Comparison of ENCODE assay signal across 1 cellular context in the genomic region with DNA sequence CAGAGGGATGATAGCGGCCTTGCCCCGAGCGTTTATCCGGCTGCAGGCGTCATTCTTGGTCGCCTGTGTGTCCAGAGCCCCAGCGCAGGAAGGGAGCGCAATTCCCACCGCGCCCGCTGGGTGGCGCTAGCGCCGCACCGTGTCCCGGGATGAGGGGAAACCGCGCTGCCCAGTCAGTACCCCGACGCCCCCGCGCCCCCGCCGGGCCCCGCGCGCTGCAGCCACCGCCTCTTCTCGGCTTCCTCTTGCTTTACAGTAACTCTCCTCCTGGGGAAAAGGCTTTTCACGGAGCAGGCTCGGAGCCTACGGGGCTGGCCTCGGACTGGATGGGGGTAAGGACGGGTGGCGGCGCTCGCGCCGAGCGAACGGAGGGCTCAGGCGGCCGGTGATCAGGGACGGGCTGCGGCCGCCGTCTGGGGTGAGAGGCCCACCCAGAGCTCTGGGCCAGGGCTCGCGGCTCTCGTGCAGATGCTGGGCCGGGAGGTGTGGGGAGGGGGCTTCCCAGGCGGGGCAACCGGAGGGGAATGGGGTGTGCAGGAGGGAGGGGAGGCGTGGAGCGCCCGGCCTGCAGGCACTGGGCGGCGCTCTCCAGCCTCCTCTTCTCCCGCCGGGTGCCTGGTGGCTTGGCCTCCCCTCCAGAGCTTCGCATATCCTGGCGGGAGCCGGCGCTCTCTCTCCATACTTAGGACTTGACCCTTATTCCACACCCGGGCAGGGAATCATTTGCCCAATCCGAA.
TF ChIP-seq lines count a peak whose summit lies in the region.

No MANE protein-coding gene starts in this region.

TF ChIP-seq in GM12878, 131 proteins besides CTCF, POLR2A, EP300 and RAD21 (continued from another document and continues in another):
- TF ChIP-seq, protein P1, sequence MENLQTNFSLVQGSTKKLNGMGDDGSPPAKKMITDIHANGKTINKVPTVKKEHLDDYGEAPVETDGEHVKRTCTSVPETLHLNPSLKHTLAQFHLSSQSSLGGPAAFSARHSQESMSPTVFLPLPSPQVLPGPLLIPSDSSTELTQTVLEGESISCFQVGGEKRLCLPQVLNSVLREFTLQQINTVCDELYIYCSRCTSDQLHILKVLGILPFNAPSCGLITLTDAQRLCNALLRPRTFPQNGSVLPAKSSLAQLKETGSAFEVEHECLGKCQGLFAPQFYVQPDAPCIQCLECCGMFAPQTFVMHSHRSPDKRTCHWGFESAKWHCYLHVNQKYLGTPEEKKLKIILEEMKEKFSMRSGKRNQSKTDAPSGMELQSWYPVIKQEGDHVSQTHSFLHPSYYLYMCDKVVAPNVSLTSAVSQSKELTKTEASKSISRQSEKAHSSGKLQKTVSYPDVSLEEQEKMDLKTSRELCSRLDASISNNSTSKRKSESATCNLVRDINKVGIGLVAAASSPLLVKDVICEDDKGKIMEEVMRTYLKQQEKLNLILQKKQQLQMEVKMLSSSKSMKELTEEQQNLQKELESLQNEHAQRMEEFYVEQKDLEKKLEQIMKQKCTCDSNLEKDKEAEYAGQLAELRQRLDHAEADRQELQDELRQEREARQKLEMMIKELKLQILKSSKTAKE (IDR thresholded peaks at IDR 0.05; ENCODE audit: low read depth, poor library complexity, severe bottlenecking) = no peak
- TF ChIP-seq, protein P2, sequence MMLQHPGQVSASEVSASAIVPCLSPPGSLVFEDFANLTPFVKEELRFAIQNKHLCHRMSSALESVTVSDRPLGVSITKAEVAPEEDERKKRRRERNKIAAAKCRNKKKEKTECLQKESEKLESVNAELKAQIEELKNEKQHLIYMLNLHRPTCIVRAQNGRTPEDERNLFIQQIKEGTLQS (IDR thresholded peaks at IDR 0.05; ENCODE audit: borderline replicate concordance, extremely low read depth, low read depth, low read length) = no peak
- TF ChIP-seq CHD4 (IDR thresholded peaks at IDR 0.05) (no peak), HDAC6 (IDR thresholded peaks at IDR 0.05; ENCODE audit: unreplicated experiment) (no peak), RCOR1 (conservative IDR thresholded peaks at IDR 0.05; ENCODE audit: low read depth, low read length) (no peak), EED (IDR thresholded peaks at IDR 0.05; ENCODE audit: low read depth) (no peak), EZH2 (IDR thresholded peaks at IDR 0.05; ENCODE audit: borderline replicate concordance, control insufficient read depth, low read depth, low read length) (no peak), TBL1XR1 (IDR thresholded peaks at IDR 0.05; ENCODE audit: low read depth, low read length) (0 out of 2 replicates have a peak, but pooled peaks have one; percentile 10), SIX5 (IDR thresholded peaks at IDR 0.05; ENCODE audit: low read depth, low read length, severe bottlenecking) (no peak), RB1 (IDR thresholded peaks at IDR 0.05; ENCODE audit: borderline replicate concordance) (no peak), CREM (IDR thresholded peaks at IDR 0.05; ENCODE audit: low read depth) (peak; percentile 41; the same call in 1 of the 2 replicates), NFIC (IDR thresholded peaks at IDR 0.05; ENCODE audit: low read depth, low read length) (no peak), TCF7 (IDR thresholded peaks at IDR 0.05; ENCODE audit: borderline replicate concordance) (no peak), SMARCA5 (IDR thresholded peaks at IDR 0.05) (peak; percentile 64), MTA3 (IDR thresholded peaks at IDR 0.05; ENCODE audit: borderline replicate concordance, low read length) (no peak), NBN (IDR thresholded peaks at IDR 0.05) (no peak), ZSCAN29 (IDR thresholded peaks at IDR 0.05) (no peak), ETV6 (conservative IDR thresholded peaks at IDR 0.05 in 1 of 2, IDR thresholded peaks at IDR 0.05 in 1 of 2; ENCODE audit: borderline replicate concordance in 1 of 2, low read depth in 1 of 2) (0 out of 4 replicates have a peak, but pooled peaks of 1 of the 2 experiments have one; percentile 31), IRF4 (IDR thresholded peaks at IDR 0.05; ENCODE audit: low read depth, low read length) (no peak), SREBF1 (IDR thresholded peaks at IDR 0.05; ENCODE audit: low read length) (no peak), RELA (IDR thresholded peaks at IDR 0.05; ENCODE audit: borderline replicate concordance, partially characterized antibody) (no peak), MEF2B (IDR thresholded peaks at IDR 0.05; ENCODE audit: partially characterized antibody, poor library complexity, severe bottlenecking) (peak; percentile 45), RFX5 (IDR thresholded peaks at IDR 0.05; ENCODE audit: low read depth, low read length) (no peak), RAD51 (IDR thresholded peaks at IDR 0.05) (no peak), POLR2AphosphoS2 (IDR thresholded peaks at IDR 0.05; ENCODE audit: low read depth, low read length) (no peak), YBX1 (IDR thresholded peaks at IDR 0.05) (no peak), ZNF622 (IDR thresholded peaks at IDR 0.05) (no peak), SP1 (IDR thresholded peaks at IDR 0.05; ENCODE audit: low read depth, low read length) (no peak), MYC (IDR thresholded peaks at IDR 0.05; ENCODE audit: insufficient read depth, insufficient read length, insufficient replicate concordance, low read length, severe bottlenecking) (no peak), SIN3A (IDR thresholded peaks at IDR 0.05; ENCODE audit: low read depth, low read length) (no peak), ZNF274 (IDR thresholded peaks at IDR 0.05; ENCODE audit: insufficient read depth, insufficient read length) (no peak), ATF7 (IDR thresholded peaks at IDR 0.05; ENCODE audit: low read depth) (no peak), TCF12 (IDR thresholded peaks at IDR 0.05; ENCODE audit: low read depth, low read length) (no peak), POLR2AphosphoS5 (IDR thresholded peaks at IDR 0.05; ENCODE audit: low read length) (no peak), YY1 (IDR thresholded peaks at IDR 0.05; ENCODE audit: low read depth, low read length) (peak; percentile 51), KAT2A (conservative IDR thresholded peaks at IDR 0.05; ENCODE audit: control insufficient read depth, low read depth, low read length) (no peak), IKZF1 (conservative IDR thresholded peaks at IDR 0.05) (peak; percentile 13; the same call in 1 of the 2 replicates), CBX5 (IDR thresholded peaks at IDR 0.05; ENCODE audit: low read depth) (peak; percentile 71; the same call in 1 of the 2 replicates)
- TF ChIP-seq, protein P3, sequence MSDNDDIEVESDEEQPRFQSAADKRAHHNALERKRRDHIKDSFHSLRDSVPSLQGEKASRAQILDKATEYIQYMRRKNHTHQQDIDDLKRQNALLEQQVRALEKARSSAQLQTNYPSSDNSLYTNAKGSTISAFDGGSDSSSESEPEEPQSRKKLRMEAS (IDR thresholded peaks at IDR 0.05; ENCODE audit: low read depth, low read length) = no peak
- TF ChIP-seq, protein P4, sequence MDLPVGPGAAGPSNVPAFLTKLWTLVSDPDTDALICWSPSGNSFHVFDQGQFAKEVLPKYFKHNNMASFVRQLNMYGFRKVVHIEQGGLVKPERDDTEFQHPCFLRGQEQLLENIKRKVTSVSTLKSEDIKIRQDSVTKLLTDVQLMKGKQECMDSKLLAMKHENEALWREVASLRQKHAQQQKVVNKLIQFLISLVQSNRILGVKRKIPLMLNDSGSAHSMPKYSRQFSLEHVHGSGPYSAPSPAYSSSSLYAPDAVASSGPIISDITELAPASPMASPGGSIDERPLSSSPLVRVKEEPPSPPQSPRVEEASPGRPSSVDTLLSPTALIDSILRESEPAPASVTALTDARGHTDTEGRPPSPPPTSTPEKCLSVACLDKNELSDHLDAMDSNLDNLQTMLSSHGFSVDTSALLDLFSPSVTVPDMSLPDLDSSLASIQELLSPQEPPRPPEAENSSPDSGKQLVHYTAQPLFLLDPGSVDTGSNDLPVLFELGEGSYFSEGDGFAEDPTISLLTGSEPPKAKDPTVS (IDR thresholded peaks at IDR 0.05; ENCODE audit: low read depth, low read length) = no peak
- TF ChIP-seq, protein P5, sequence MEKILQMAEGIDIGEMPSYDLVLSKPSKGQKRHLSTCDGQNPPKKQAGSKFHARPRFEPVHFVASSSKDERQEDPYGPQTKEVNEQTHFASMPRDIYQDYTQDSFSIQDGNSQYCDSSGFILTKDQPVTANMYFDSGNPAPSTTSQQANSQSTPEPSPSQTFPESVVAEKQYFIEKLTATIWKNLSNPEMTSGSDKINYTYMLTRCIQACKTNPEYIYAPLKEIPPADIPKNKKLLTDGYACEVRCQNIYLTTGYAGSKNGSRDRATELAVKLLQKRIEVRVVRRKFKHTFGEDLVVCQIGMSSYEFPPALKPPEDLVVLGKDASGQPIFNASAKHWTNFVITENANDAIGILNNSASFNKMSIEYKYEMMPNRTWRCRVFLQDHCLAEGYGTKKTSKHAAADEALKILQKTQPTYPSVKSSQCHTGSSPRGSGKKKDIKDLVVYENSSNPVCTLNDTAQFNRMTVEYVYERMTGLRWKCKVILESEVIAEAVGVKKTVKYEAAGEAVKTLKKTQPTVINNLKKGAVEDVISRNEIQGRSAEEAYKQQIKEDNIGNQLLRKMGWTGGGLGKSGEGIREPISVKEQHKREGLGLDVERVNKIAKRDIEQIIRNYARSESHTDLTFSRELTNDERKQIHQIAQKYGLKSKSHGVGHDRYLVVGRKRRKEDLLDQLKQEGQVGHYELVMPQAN (conservative IDR thresholded peaks at IDR 0.05) = no peak
- TF ChIP-seq, protein P6, sequence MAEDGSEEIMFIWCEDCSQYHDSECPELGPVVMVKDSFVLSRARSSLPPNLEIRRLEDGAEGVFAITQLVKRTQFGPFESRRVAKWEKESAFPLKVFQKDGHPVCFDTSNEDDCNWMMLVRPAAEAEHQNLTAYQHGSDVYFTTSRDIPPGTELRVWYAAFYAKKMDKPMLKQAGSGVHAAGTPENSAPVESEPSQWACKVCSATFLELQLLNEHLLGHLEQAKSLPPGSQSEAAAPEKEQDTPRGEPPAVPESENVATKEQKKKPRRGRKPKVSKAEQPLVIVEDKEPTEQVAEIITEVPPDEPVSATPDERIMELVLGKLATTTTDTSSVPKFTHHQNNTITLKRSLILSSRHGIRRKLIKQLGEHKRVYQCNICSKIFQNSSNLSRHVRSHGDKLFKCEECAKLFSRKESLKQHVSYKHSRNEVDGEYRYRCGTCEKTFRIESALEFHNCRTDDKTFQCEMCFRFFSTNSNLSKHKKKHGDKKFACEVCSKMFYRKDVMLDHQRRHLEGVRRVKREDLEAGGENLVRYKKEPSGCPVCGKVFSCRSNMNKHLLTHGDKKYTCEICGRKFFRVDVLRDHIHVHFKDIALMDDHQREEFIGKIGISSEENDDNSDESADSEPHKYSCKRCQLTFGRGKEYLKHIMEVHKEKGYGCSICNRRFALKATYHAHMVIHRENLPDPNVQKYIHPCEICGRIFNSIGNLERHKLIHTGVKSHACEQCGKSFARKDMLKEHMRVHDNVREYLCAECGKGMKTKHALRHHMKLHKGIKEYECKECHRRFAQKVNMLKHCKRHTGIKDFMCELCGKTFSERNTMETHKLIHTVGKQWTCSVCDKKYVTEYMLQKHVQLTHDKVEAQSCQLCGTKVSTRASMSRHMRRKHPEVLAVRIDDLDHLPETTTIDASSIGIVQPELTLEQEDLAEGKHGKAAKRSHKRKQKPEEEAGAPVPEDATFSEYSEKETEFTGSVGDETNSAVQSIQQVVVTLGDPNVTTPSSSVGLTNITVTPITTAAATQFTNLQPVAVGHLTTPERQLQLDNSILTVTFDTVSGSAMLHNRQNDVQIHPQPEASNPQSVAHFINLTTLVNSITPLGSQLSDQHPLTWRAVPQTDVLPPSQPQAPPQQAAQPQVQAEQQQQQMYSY (CRISPR knock-in tag; IDR thresholded peaks at IDR 0.05) = no peak
- TF ChIP-seq, protein P7, sequence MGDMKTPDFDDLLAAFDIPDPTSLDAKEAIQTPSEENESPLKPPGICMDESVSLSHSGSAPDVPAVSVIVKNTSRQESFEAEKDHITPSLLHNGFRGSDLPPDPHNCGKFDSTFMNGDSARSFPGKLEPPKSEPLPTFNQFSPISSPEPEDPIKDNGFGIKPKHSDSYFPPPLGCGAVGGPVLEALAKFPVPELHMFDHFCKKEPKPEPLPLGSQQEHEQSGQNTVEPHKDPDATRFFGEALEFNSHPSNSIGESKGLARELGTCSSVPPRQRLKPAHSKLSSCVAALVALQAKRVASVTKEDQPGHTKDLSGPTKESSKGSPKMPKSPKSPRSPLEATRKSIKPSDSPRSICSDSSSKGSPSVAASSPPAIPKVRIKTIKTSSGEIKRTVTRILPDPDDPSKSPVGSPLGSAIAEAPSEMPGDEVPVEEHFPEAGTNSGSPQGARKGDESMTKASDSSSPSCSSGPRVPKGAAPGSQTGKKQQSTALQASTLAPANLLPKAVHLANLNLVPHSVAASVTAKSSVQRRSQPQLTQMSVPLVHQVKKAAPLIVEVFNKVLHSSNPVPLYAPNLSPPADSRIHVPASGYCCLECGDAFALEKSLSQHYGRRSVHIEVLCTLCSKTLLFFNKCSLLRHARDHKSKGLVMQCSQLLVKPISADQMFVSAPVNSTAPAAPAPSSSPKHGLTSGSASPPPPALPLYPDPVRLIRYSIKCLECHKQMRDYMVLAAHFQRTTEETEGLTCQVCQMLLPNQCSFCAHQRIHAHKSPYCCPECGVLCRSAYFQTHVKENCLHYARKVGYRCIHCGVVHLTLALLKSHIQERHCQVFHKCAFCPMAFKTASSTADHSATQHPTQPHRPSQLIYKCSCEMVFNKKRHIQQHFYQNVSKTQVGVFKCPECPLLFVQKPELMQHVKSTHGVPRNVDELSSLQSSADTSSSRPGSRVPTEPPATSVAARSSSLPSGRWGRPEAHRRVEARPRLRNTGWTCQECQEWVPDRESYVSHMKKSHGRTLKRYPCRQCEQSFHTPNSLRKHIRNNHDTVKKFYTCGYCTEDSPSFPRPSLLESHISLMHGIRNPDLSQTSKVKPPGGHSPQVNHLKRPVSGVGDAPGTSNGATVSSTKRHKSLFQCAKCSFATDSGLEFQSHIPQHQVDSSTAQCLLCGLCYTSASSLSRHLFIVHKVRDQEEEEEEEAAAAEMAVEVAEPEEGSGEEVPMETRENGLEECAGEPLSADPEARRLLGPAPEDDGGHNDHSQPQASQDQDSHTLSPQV (IDR thresholded peaks at IDR 0.05) = 0 out of 2 replicates have a peak, but pooled peaks have one; percentile 37
- TF ChIP-seq, protein P8, sequence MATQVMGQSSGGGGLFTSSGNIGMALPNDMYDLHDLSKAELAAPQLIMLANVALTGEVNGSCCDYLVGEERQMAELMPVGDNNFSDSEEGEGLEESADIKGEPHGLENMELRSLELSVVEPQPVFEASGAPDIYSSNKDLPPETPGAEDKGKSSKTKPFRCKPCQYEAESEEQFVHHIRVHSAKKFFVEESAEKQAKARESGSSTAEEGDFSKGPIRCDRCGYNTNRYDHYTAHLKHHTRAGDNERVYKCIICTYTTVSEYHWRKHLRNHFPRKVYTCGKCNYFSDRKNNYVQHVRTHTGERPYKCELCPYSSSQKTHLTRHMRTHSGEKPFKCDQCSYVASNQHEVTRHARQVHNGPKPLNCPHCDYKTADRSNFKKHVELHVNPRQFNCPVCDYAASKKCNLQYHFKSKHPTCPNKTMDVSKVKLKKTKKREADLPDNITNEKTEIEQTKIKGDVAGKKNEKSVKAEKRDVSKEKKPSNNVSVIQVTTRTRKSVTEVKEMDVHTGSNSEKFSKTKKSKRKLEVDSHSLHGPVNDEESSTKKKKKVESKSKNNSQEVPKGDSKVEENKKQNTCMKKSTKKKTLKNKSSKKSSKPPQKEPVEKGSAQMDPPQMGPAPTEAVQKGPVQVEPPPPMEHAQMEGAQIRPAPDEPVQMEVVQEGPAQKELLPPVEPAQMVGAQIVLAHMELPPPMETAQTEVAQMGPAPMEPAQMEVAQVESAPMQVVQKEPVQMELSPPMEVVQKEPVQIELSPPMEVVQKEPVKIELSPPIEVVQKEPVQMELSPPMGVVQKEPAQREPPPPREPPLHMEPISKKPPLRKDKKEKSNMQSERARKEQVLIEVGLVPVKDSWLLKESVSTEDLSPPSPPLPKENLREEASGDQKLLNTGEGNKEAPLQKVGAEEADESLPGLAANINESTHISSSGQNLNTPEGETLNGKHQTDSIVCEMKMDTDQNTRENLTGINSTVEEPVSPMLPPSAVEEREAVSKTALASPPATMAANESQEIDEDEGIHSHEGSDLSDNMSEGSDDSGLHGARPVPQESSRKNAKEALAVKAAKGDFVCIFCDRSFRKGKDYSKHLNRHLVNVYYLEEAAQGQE (IDR thresholded peaks at IDR 0.05; ENCODE audit: low read depth, low read length) = no peak
